In genomic region chr3:197718904-197719303, GRCh38 we compare ENCODE assay signal across 12 cellular contexts. TPM values are rescaled to one million over a fixed set of nuclear protein-coding genes. Genes with fewer than 3 reads are reported as not detected.
DNase-seq lines count a peak whose midpoint lies in the region; ATAC-seq, FAIRE-seq and TF ChIP-seq lines count a peak whose summit lies in the region.
"Had no signal": no experiment of that assay in that cellular context is flagged by ENCODE, and none has a peak within 500 bp of the region (broad histone marks: within the 10 kb centered on the region; RNA-seq: fewer than 3 reads in every experiment).

No MANE protein-coding gene starts in this region.

- H3K9ac ChIP-seq in mammary epithelial cell (ENCODE audit: insufficient read depth, low read length) (peak overlapping the region; percentile 76), HepG2 (ENCODE audit: insufficient read depth, low read depth, low read length) (no peak overlapping the region)
- H3K9ac ChIP-seq: KMS-11 had no signal

- no peak for FAIRE-seq in HTR-8/SVneo (lab: Jason Lieb, UNC)
- no peak for FAIRE-seq in HepG2 (lab: Jason Lieb, UNC)

- POLR2A ChIA-PET in AG04450 (lab: Yijun Ruan, JAX) = no interaction called here
- POLR2A ChIA-PET in HepG2 (lab: Yijun Ruan, JAX) = no interaction called here

- peaks cover 63% of the 10 kb centered on the region for H3K79me2 ChIP-seq in mammary epithelial cell (ENCODE audit: insufficient read depth, low read length)
- no peaks in the 10 kb centered on the region for H3K79me2 ChIP-seq in HepG2 (ENCODE audit: insufficient read depth, low read length)

- TF ChIP-seq CTCF in AG04450 (IDR thresholded peaks at IDR 0.05; ENCODE audit: low read depth, low read length) = no peak
- no peak for TF ChIP-seq CTCF in mammary epithelial cell (conservative IDR thresholded peaks at IDR 0.05 in 1 of 2, IDR thresholded peaks at IDR 0.05 in 1 of 2; ENCODE audit: extremely low read depth in 1 of 2, insufficient read depth in 1 of 2, low read depth in 1 of 2, low read length in 2 of 2)
- TF ChIP-seq CTCF in HepG2 (CRISPR knock-in tag; IDR thresholded peaks at IDR 0.05) = no peak

- no peak overlapping the region for H3K4me3 ChIP-seq in AG04450 (ENCODE audit: low read depth, low read length)
- no peak overlapping the region for H3K4me3 ChIP-seq in mammary epithelial cell (replicated peaks in 1 of 3; ENCODE audit: insufficient read depth in 1 of 3, low read depth in 2 of 3, low read length in 3 of 3)
- H3K4me3 ChIP-seq in HepG2 (replicated peaks in 1 of 3; ENCODE audit: insufficient read depth in 1 of 3, low read depth in 2 of 3, low read length in 3 of 3) = no peak overlapping the region

- H3K27me3 ChIP-seq in AG04450 (ENCODE audit: control insufficient read depth, insufficient read depth, low read length) (no peaks in the 10 kb centered on the region), mammary epithelial cell (ENCODE audit: insufficient read depth, low read length) (no peaks in the 10 kb centered on the region), HepG2 (ENCODE audit: control insufficient read depth in 1 of 2, insufficient read depth in 2 of 2, low read length in 2 of 2) (no peaks in the 10 kb centered on the region)

- no TSS peak for BruUV-seq in mammary epithelial cell (replicated peaks; lab: Mats Ljungman, UMichigan)
- BruUV-seq in HepG2 (replicated peaks; lab: Mats Ljungman, UMichigan) = no TSS peak

- H4K20me1 ChIP-seq in mammary epithelial cell (ENCODE audit: insufficient read depth, low read length) (no peaks in the 10 kb centered on the region), HepG2 (ENCODE audit: insufficient read depth, low read length) (no peaks in the 10 kb centered on the region)

- in situ Hi-C loops in mammary epithelial cell (cut with MboI; ENCODE audit: low sequenced_read_pairs in 2 of 2) = no loop called here
- in situ Hi-C loops in HepG2 (cut with HindIII; ENCODE audit: extremely low pct_ligation_motif_present, low pct_unique_long_range_greater_than_20kb) = no loop called here

- H3K9me3 ChIP-seq in AG04450 (ENCODE audit: control insufficient read depth, insufficient read depth, low read length) (peaks cover 4% of the 10 kb centered on the region; the same call in 1 of the 2 replicates), mammary epithelial cell (replicated peaks; ENCODE audit: insufficient read depth, low read length) (no peaks in the 10 kb centered on the region), HepG2 (ENCODE audit: low read length) (no peaks in the 10 kb centered on the region)

- ATAC-seq in HepG2 = no peak; the same call in 2 of the 3 replicates
- ATAC-seq in GM21786 (IDR thresholded peaks at IDR 0.05; ENCODE audit: unreplicated experiment) = no peak
- no peak for ATAC-seq in GM18909 (IDR thresholded peaks at IDR 0.05; ENCODE audit: poor library complexity, unreplicated experiment)

- TF ChIP-seq POLR2A in HepG2 (IDR thresholded peaks at IDR 0.05; ENCODE audit: insufficient read depth in 1 of 2, low read depth in 2 of 2, low read length in 2 of 2) = no peak

- H3K27ac ChIP-seq in AG04450 (ENCODE audit: low read depth, low read length) = peak overlapping the region; percentile 68
- peak overlapping the region; percentile 97 for H3K27ac ChIP-seq in mammary epithelial cell (ENCODE audit: insufficient read depth, low read depth, low read length)
- no peak overlapping the region for H3K27ac ChIP-seq in HepG2 (ENCODE audit: extremely low read length, insufficient read depth, low read length)
- H3K27ac ChIP-seq: KMS-11 had no signal

- WGBS in mammary epithelial cell (ENCODE audit: low coverage, missing lambda C conversion rate) = 23% methylated on average over 8 of the region's 8 CpGs
- 85% methylated on average over 8 of the region's 8 CpGs for WGBS in HepG2 (ENCODE audit: low lambda C conversion rate)

- H3K4me2 ChIP-seq in mammary epithelial cell (ENCODE audit: insufficient read depth, low read depth, low read length) = peak overlapping the region; percentile 53
- H3K4me2 ChIP-seq in HepG2 (ENCODE audit: low read depth, low read length) = no peak overlapping the region
- H3K4me2 ChIP-seq: KMS-11 had no signal

- intact Hi-C loops in mammary epithelial cell (cut with micrococcal nuclease) (loop anchor here (1.0 kb wide), 1 partner anchor 30 kb away; the partner anchor contains the start of gene FYTTD1), HepG2 (cut with micrococcal nuclease; ENCODE audit: unreplicated experiment) (no loop called here)

- H3K4me1 ChIP-seq in mammary epithelial cell (ENCODE audit: insufficient read depth, low read length) = peaks cover 20% of the 10 kb centered on the region
- H3K4me1 ChIP-seq in HepG2 (ENCODE audit: insufficient read depth, low read length) = peaks cover 16% of the 10 kb centered on the region; the same call in 1 of the 2 replicates

- dilution Hi-C loops in mammary epithelial cell (cut with HindIII; ENCODE audit: low sequenced_read_pairs) = no loop called here

- H3K36me3 ChIP-seq in mammary epithelial cell (ENCODE audit: insufficient read depth, low read length) (peaks cover 4% of the 10 kb centered on the region), HepG2 (replicated peaks in 1 of 2; ENCODE audit: control insufficient read depth in 1 of 2, insufficient read depth in 2 of 2, low read length in 2 of 2) (no peaks in the 10 kb centered on the region)

- TF ChIP-seq EP300 in HepG2 (IDR thresholded peaks at IDR 0.05; ENCODE audit: low read depth in 2 of 2, low read length in 2 of 2) (no peak), HepG2 (CRISPR knock-in tag; IDR thresholded peaks at IDR 0.05; ENCODE audit: borderline replicate concordance) (no peak)

- DNase-seq in AG04450 (ENCODE audit: low read depth, low spot score) = peak; percentile 49
- peak; percentile 69 for DNase-seq in HTR-8/SVneo (ENCODE audit: insufficient read length, low spot score)
- peak; percentile 99 for DNase-seq in mammary epithelial cell
- peak; percentile 64 for DNase-seq in HepG2 (ENCODE audit: low spot score)
- no peak for DNase-seq in central memory CD4-positive, alpha-beta T cell
- DNase-seq in COLO668 (lab: John Stamatoyannopoulos, UW; ENCODE audit: unreplicated experiment) = no peak
- DNase-seq: activated naive CD4-positive, alpha-beta T cell; COR-L47; NCI-H69 had no signal

- CTCF ChIA-PET in AG04450 (lab: Charles Lee) (no interaction called here), mammary epithelial cell (lab: Charles Lee; ENCODE audit: low non-redundant PET) (no interaction called here), HepG2 (lab: Yijun Ruan, JAX; ENCODE audit: low intra/inter-chr PET ratio, low total read pairs) (no interaction called here)

- no peak for TF ChIP-seq RAD21 in HepG2 (CRISPR knock-in tag; IDR thresholded peaks at IDR 0.05)

- no peak overlapping the region for H2AFZ ChIP-seq in mammary epithelial cell (ENCODE audit: low read depth, low read length)
- no peak overlapping the region for H2AFZ ChIP-seq in HepG2 (ENCODE audit: low read length)

RNA-seq across cellular contexts. Expression of gene RUBCN, which starts 17.8 kb away (rescaled TPM):
- polyA plus RNA-seq in AG04450 (2011; rRNA removed) (8.8 and 9.4 TPM in 2 replicates), mammary epithelial cell (17.7 TPM), HepG2 (2011; rRNA removed) (6.5 and 8.1 TPM in 2 replicates)
- polyA minus RNA-seq in AG04450 (2011; rRNA and poly(A)+ RNA removed) = 19.7 and 20.0 TPM in 2 replicates
- total RNA-seq in mammary epithelial cell (10 to 100 TPM; 21.0 to 32.6 TPM), HepG2 (2016; rRNA removed; fragmentation: Illumina TruSeq; extraction: Trizol) (4.8 and 5.2 TPM in 2 replicates)
- polyA minus RNA-seq in mammary epithelial cell = 50.3 TPM
- 1.7 and 2.2 TPM in 2 replicates for total RNA-seq in HepG2 (2016; cell fraction: cytosol; rRNA removed; fragmentation: Illumina TruSeq; extraction: Trizol; ENCODE audit: low read depth)
- total RNA-seq in HepG2 (2016; cell fraction: insoluble cytoplasmic fraction; rRNA removed; fragmentation: Illumina TruSeq; extraction: Trizol) = 4.4 and 6.1 TPM in 2 replicates
- total RNA-seq in HepG2 (2016; cell fraction: membrane; rRNA removed; fragmentation: Illumina TruSeq; extraction: Trizol) = 3.9 and 4.0 TPM in 2 replicates
- total RNA-seq in HepG2 (2016; cell fraction: nucleus; rRNA removed; fragmentation: Illumina TruSeq; extraction: Trizol) = 5.3 and 5.7 TPM in 2 replicates
- 2.9 and 3.5 TPM in 2 replicates for polyA plus RNA-seq in HepG2 (2011; cell fraction: cytosol; rRNA removed)
- polyA plus RNA-seq in HepG2 (2011; cell fraction: nucleus; rRNA removed) = 16.7 and 22.2 TPM in 2 replicates
- 3.4 and 4.4 TPM in 2 replicates for polyA plus RNA-seq in HepG2 (2012)
- 0.63 and 0.68 TPM in 2 replicates for polyA plus RNA-seq in HepG2 (2016; cell fraction: cytosol; fragmentation: Illumina TruSeq; extraction: Trizol; ENCODE audit: low read depth)
- polyA plus RNA-seq in HepG2 (2016; cell fraction: insoluble cytoplasmic fraction; fragmentation: Illumina TruSeq; extraction: Trizol; ENCODE audit: low read depth) = 3.2 and 4.5 TPM in 2 replicates
- 1.2 and 1.3 TPM in 2 replicates for polyA plus RNA-seq in HepG2 (2016; cell fraction: membrane; fragmentation: Illumina TruSeq; extraction: Trizol; ENCODE audit: low read depth)
- 13.0 and 13.9 TPM in 2 replicates for polyA plus RNA-seq in HepG2 (2016; cell fraction: nucleus; fragmentation: Illumina TruSeq; extraction: Trizol; ENCODE audit: insufficient read depth, low read depth)
- polyA minus RNA-seq in HepG2 (2011; rRNA and poly(A)+ RNA removed; ENCODE audit: low replicate concordance) = 10.1 and 33.6 TPM in 2 replicates
- 4.4 and 5.1 TPM in 2 replicates for polyA minus RNA-seq in HepG2 (2011; cell fraction: cytosol; rRNA and poly(A)+ RNA removed)
- polyA minus RNA-seq in HepG2 (2011; cell fraction: nucleus; rRNA and poly(A)+ RNA removed) = 10.8 and 14.2 TPM in 2 replicates

RNA-seq across cellular contexts. Expression of gene FYTTD1, which starts 30.8 kb away (rescaled TPM):
- polyA plus RNA-seq in AG04450 (2011; rRNA removed) (55.8 and 65.5 TPM in 2 replicates), mammary epithelial cell (21.9 TPM), HepG2 (2011; rRNA removed) (6.5 and 6.9 TPM in 2 replicates)
- polyA minus RNA-seq in AG04450 (2011; rRNA and poly(A)+ RNA removed) = 28.6 and 44.8 TPM in 2 replicates
- total RNA-seq in mammary epithelial cell (10 to 100 TPM; 49.0 to 59.6 TPM), HepG2 (2016; rRNA removed; fragmentation: Illumina TruSeq; extraction: Trizol) (28.8 and 51.6 TPM in 2 replicates)
- polyA minus RNA-seq in mammary epithelial cell = 24.3 TPM
- 5.3 and 5.6 TPM in 2 replicates for total RNA-seq in HepG2 (2016; cell fraction: cytosol; rRNA removed; fragmentation: Illumina TruSeq; extraction: Trizol; ENCODE audit: low read depth)
- 28.6 and 50.2 TPM in 2 replicates for total RNA-seq in HepG2 (2016; cell fraction: insoluble cytoplasmic fraction; rRNA removed; fragmentation: Illumina TruSeq; extraction: Trizol)
- 12.7 and 14.5 TPM in 2 replicates for total RNA-seq in HepG2 (2016; cell fraction: membrane; rRNA removed; fragmentation: Illumina TruSeq; extraction: Trizol)
- 12.1 and 14.7 TPM in 2 replicates for total RNA-seq in HepG2 (2016; cell fraction: nucleus; rRNA removed; fragmentation: Illumina TruSeq; extraction: Trizol)
- polyA plus RNA-seq in HepG2 (2011; cell fraction: cytosol; rRNA removed) = 4.9 and 5.6 TPM in 2 replicates
- polyA plus RNA-seq in HepG2 (2011; cell fraction: nucleus; rRNA removed) = 2.6 and 3.5 TPM in 2 replicates
- polyA plus RNA-seq in HepG2 (2012) = 16.6 and 18.2 TPM in 2 replicates
- polyA plus RNA-seq in HepG2 (2016; cell fraction: cytosol; fragmentation: Illumina TruSeq; extraction: Trizol; ENCODE audit: low read depth) = 1.4 and 1.7 TPM in 2 replicates
- polyA plus RNA-seq in HepG2 (2016; cell fraction: insoluble cytoplasmic fraction; fragmentation: Illumina TruSeq; extraction: Trizol; ENCODE audit: low read depth) = 35.8 and 41.7 TPM in 2 replicates
- 5.3 TPM in 2 replicates for polyA plus RNA-seq in HepG2 (2016; cell fraction: membrane; fragmentation: Illumina TruSeq; extraction: Trizol; ENCODE audit: low read depth)
- 17.6 and 20.9 TPM in 2 replicates for polyA plus RNA-seq in HepG2 (2016; cell fraction: nucleus; fragmentation: Illumina TruSeq; extraction: Trizol; ENCODE audit: insufficient read depth, low read depth)
- polyA minus RNA-seq in HepG2 (2011; rRNA and poly(A)+ RNA removed; ENCODE audit: low replicate concordance) = 3.0 and 13.4 TPM in 2 replicates
- 9.7 and 10.3 TPM in 2 replicates for polyA minus RNA-seq in HepG2 (2011; cell fraction: cytosol; rRNA and poly(A)+ RNA removed)
- 6.4 and 9.3 TPM in 2 replicates for polyA minus RNA-seq in HepG2 (2011; cell fraction: nucleus; rRNA and poly(A)+ RNA removed)

Comparison
In these comparisons a context has a peak if more than half of its experiments do, and no peak if none do; other contexts are left out.
1. DNase-seq: peak in AG04450 (single experiment), HTR-8/SVneo (single experiment), mammary epithelial cell (single experiment) and HepG2 (single experiment); none in central memory CD4-positive, alpha-beta T cell (single experiment) and COLO668 (single experiment).